In the genomic region with DNA sequence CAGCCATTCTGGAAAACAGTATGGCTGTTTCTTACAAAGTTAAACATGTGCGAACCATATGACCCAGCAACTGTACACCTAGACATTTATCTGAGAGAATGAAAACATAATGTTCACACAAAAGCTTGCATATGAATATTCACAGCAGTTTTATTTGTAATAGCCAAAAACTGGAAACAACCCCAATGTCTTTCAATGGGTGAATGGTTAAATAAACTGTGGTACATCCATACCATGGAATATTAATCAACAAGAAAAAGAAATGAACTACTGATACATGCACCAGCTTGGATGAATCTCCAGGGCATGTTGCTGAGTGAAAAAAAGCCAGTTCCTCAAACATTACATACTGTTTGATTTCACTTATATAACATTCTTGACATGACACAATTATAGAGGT, we compare ENCODE assay signal across 4 cellular contexts. TPM values are rescaled to one million over a fixed set of nuclear protein-coding genes. Genes with fewer than 3 reads are reported as not detected.
"Had no signal": no experiment of that assay in that cellular context is flagged by ENCODE, and none has a peak within 500 bp of the region (broad histone marks: within the 10 kb centered on the region; RNA-seq: fewer than 3 reads in every experiment).

No MANE protein-coding gene starts in this region.

- H3K4me3 ChIP-seq: GM12878 had no signal

- ATAC-seq: GM12878 had no signal

- DNase-seq: GDM1, GF-D8 had no signal

RNA-seq across cellular contexts. Expression of a gene that starts 37.3 kb away (rescaled TPM):
- total RNA-seq: G401, GM12878 had no signal
- polyA plus RNA-seq: GM12878 had no signal
